ENCODE assay signal across 30 cellular contexts in genomic region chr9:72919246-72919945, GRCh38. TPM values are rescaled to one million over a fixed set of nuclear protein-coding genes. Genes with fewer than 3 reads are reported as not detected.
"Had no signal": no experiment of that assay in that cellular context is flagged by ENCODE, and none has a peak within 500 bp of the region (broad histone marks: within the 10 kb centered on the region; RNA-seq: fewer than 3 reads in every experiment).

No MANE protein-coding gene starts in this region.

- H3K36me3 ChIP-seq: WERI-Rb-1 had no signal

- H3K4me3 ChIP-seq: body of pancreas, gastroesophageal sphincter had no signal

- H3K27ac ChIP-seq: body of pancreas, gastroesophageal sphincter, WERI-Rb-1 had no signal

- H3K9me3 ChIP-seq: adrenal gland, body of pancreas, gastroesophageal sphincter had no signal

- ATAC-seq: activated CD4-positive, CD25-positive, alpha-beta regulatory T cell treated with anti-CD3 and anti-CD28 coated beads, Interleukin-2, amount 50 U/mL, for 24 hours; activated CD8-positive, alpha-beta T cell treated with anti-CD3 and anti-CD28 coated beads for 36 hours; activated naive CD8-positive, alpha-beta T cell treated with anti-CD3 and anti-CD28 coated beads, Interleukin-2, amount 50 U/mL, for 24 hours; activated T-cell treated with anti-CD3 and anti-CD28 coated beads, Interleukin-2, amount 50 U/mL, for 4 hours; activated T-helper 17 cell treated with anti-CD3 and anti-CD28 coated beads, Interleukin-2, amount 50 U/mL, for 72 hours; body of pancreas; esophagus mucosa; gastroesophageal sphincter; T-helper 17 cell had no signal

- FAIRE-seq: colon had no signal

- H3K27me3 ChIP-seq: adrenal gland, body of pancreas, gastroesophageal sphincter had no signal

- DNase-seq: activated B cell treated with CpG ODN at 0.5 μM for 24 hours; activated CD4-positive, alpha-beta T cell treated with anti-CD3 and anti-CD28 coated beads for 48 hours; activated CD4-positive, alpha-beta T cell treated with anti-CD3 and anti-CD28 coated beads, Interleukin-2, amount 50 U/mL, for 1 hour; activated CD4-positive, alpha-beta T cell treated with anti-CD3 and anti-CD28 coated beads, Interleukin-2, amount 50 U/mL, for 48 hours; activated CD8-positive, alpha-beta memory T cell treated with anti-CD3 and anti-CD28 coated beads for 24 hours; activated CD8-positive, alpha-beta T cell treated with anti-CD3 and anti-CD28 coated beads for 36 hours; activated effector memory CD4-positive, alpha-beta T cell treated with Interleukin-2 at 50 U/mL for 16 hours; activated gamma-delta T cell treated with Interleukin-2 at 50 U/mL for 16 hours; activated naive CD4-positive, alpha-beta T cell treated with anti-CD3 and anti-CD28 coated beads for 36 hours; activated naive CD8-positive, alpha-beta T cell treated with anti-CD3 and anti-CD28 coated beads for 36 hours; activated naive CD8-positive, alpha-beta T cell treated with anti-CD3 and anti-CD28 coated beads, Interleukin-2, amount 50 U/mL, for 24 hours; activated T-cell treated with anti-CD3 and anti-CD28 coated beads, Interleukin-2, amount 50 U/mL, for 4 hours; amygdala; aorta; body of pancreas; caudate nucleus; cortex of kidney; dermis blood vessel endothelial cell; effector CD8-positive, alpha-beta T cell; foreskin melanocyte; T-helper 1 cell; T-helper 17 cell; T1000; WERI-Rb-1 had no signal

- H3K4me1 ChIP-seq: adrenal gland, body of pancreas, gastroesophageal sphincter had no signal

RNA-seq across cellular contexts. Expression of gene ALDH1A1, which starts 33.5 kb away (rescaled TPM):
- total RNA-seq: activated B cell treated with CpG ODN at 0.5 μM for 24 hours; activated CD8-positive, alpha-beta T cell treated with anti-CD3 and anti-CD28 coated beads for 36 hours; activated naive CD4-positive, alpha-beta T cell treated with anti-CD3 and anti-CD28 coated beads for 36 hours; activated naive CD8-positive, alpha-beta T cell treated with anti-CD3 and anti-CD28 coated beads for 36 hours; activated T-helper 17 cell treated with anti-CD3 and anti-CD28 coated beads, Interleukin-2, amount 50 U/mL, for 72 hours had no signal
